Comparison of ENCODE assay signal across 1 cellular context in the genomic region with DNA sequence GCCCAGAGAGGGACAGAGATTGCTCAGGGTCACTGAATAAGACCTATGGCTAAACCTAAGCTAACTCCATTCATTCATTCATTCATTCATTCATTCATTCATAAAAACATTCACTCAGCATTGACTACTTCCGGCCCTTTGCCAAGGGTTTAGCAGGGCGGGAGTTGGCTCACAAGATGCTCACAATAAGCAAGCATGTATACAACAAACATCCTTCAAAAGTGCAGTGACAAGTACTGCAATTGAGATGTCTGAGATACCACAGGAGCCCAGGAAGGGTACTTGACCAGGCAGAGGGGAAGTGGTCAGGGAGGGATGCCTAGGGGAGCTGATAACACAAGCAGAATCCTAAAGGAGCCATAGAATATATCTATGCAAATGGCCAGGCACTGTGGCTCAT.
TF ChIP-seq lines count a peak whose summit lies in the region.

No MANE protein-coding gene starts in this region.

TF ChIP-seq in GM12878, 131 proteins besides CTCF, POLR2A, EP300 and RAD21:
- TF ChIP-seq ZNF24 (IDR thresholded peaks at IDR 0.05) (peak; percentile 48; the same call in 1 of the 2 replicates), HDGF (IDR thresholded peaks at IDR 0.05) (no peak)
